ENCODE assay signal across 25 cellular contexts in the genomic region with DNA sequence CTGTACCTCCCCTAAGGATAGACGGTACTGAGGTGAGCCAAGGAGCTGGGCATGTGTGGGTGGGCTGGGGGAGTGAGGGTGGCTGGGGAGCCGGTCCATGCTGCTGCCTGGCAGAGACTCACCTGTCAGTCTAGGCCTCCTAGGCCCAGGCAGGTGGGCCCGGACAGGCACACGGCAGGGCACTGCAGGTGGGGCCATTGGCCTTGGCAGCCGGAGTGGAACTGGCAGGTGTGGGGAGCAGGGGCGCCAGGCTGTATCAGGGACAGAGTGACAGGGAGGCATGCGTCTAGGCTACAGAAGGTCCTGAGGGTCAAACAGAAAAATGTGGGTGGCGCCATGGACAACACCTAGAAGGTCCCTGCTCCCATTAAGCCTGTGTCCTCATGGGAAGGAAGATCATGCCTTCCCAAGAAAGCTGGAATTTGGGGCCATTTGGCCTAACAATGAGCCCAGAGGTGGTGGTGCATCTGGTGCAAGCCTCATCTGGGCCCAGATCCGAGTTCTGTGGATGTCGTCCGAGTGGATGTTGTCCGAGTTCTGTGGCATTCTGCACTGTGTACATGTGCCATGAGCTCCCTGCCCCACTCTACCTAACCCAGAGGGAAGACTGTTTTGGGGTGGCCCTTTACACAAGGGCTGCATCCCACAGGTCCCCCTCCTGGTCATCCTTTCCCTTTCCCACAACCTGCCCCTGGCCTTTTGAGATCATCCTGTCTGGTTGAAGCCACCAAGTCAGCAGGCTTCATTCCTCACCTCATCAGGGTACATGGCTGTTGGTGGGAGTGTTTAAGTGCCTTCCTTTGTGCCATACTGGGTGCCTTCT.
"Had no signal": no experiment of that assay in that cellular context is flagged by ENCODE, and none has a peak within 500 bp of the region (broad histone marks: within the 10 kb centered on the region; RNA-seq: fewer than 3 reads in every experiment).

No MANE protein-coding gene starts in this region.

- H3K36me3 ChIP-seq: MG63 had no signal

- H3K27ac ChIP-seq: brain microvascular endothelial cell, cardiac muscle cell had no signal

- H3K27me3 Mint-ChIP-seq: activated B cell treated with CpG ODN at 0.5 μM for 24 hours; activated CD4-positive, alpha-beta T cell treated with anti-CD3 and anti-CD28 coated beads, Interleukin-2, amount 10 ng/mL, durations not matched to agents 24 days and 14 days; activated CD8-positive, alpha-beta memory T cell treated with anti-CD3 and anti-CD28 coated beads, Interleukin-2, amount 10 ng/mL, durations not matched to agents 7 days and 5 days; activated naive CD4-positive, alpha-beta T cell treated with anti-CD3 and anti-CD28 coated beads, Interleukin-2, amount 10 ng/mL, durations not matched to agents 7 days and 5 days; activated naive CD8-positive, alpha-beta T cell treated with anti-CD3 and anti-CD28 coated beads for 36 hours; activated T-cell treated with anti-CD3 and anti-CD28 coated beads, Interleukin-2, amount 50 U/mL, for 24 hours; T-cell had no signal

- H3K27me3 ChIP-seq: brain microvascular endothelial cell, cardiac muscle cell, MG63 had no signal

- H3K27ac Mint-ChIP-seq: activated B cell treated with CpG ODN at 0.5 μM for 24 hours; activated CD4-positive, alpha-beta T cell treated with anti-CD3 and anti-CD28 coated beads, Interleukin-2, amount 10 ng/mL, durations not matched to agents 24 days and 14 days; activated CD8-positive, alpha-beta memory T cell treated with anti-CD3 and anti-CD28 coated beads, Interleukin-2, amount 10 ng/mL, durations not matched to agents 7 days and 5 days; activated naive CD4-positive, alpha-beta T cell treated with anti-CD3 and anti-CD28 coated beads, Interleukin-2, amount 10 ng/mL, durations not matched to agents 7 days and 5 days; activated naive CD8-positive, alpha-beta T cell treated with anti-CD3 and anti-CD28 coated beads for 36 hours; activated T-cell treated with anti-CD3 and anti-CD28 coated beads, Interleukin-2, amount 50 U/mL, for 24 hours; activated T-helper 1 cell treated with anti-CD3 and anti-CD28 coated beads, Interleukin-12 subunit alpha, Interleukin-12 subunit beta, Interleukin-2, Interleukin-4 antibody, amounts not matched to agents 30 ng/mL and 10 ng/mL and 1 ng/mL, durations not matched to agents 14 hours and 24 hours and 36 hours; T-cell had no signal

- H3K4me3 ChIP-seq: cardiac muscle cell, MG63 had no signal

- DNase-seq: activated B cell treated with CpG ODN at 0.5 μM for 24 hours; activated CD4-positive, alpha-beta T cell treated with anti-CD3 and anti-CD28 coated beads for 1 hour; activated CD4-positive, alpha-beta T cell treated with anti-CD3 and anti-CD28 coated beads, Interleukin-2, amount 10 ng/mL, durations not matched to agents 24 days and 14 days; activated CD4-positive, alpha-beta T cell treated with anti-CD3 and anti-CD28 coated beads, Interleukin-2, amount 50 U/mL, for 48 hours; activated CD8-positive, alpha-beta memory T cell treated with anti-CD3 and anti-CD28 coated beads, Interleukin-2, amount 10 ng/mL, durations not matched to agents 7 days and 5 days; activated gamma-delta T cell treated with Interleukin-2 at 50 U/mL for 16 hours; activated naive CD4-positive, alpha-beta T cell treated with anti-CD3 and anti-CD28 coated beads, Interleukin-2, amount 10 ng/mL, durations not matched to agents 7 days and 5 days; activated naive CD8-positive, alpha-beta T cell treated with anti-CD3 and anti-CD28 coated beads for 36 hours; brain microvascular endothelial cell; MG63; MV-4-11; NCI-H1105; NCI-H1436; NCI-H187; NCI-H2081; NCI-H446 treated with DMSO at 0.1 percent for 48 hours; NCI-H526; PC-3; SHP77 treated with DMSO at 0.1 percent for 48 hours; T-cell; T-helper 2 cell; T1000 had no signal

- H3K9me3 Mint-ChIP-seq: activated B cell treated with CpG ODN at 0.5 μM for 24 hours; activated CD4-positive, alpha-beta T cell treated with anti-CD3 and anti-CD28 coated beads, Interleukin-2, amount 10 ng/mL, durations not matched to agents 24 days and 14 days; activated naive CD8-positive, alpha-beta T cell treated with anti-CD3 and anti-CD28 coated beads for 36 hours; activated T-cell treated with anti-CD3 and anti-CD28 coated beads, Interleukin-2, amount 50 U/mL, for 24 hours; activated T-helper 1 cell treated with anti-CD3 and anti-CD28 coated beads, Interleukin-12 subunit alpha, Interleukin-12 subunit beta, Interleukin-2, Interleukin-4 antibody, amounts not matched to agents 30 ng/mL and 10 ng/mL and 1 ng/mL, durations not matched to agents 14 hours and 24 hours and 36 hours; T-cell had no signal

- H3K4me3 Mint-ChIP-seq: activated B cell treated with CpG ODN at 0.5 μM for 24 hours; activated CD4-positive, alpha-beta T cell treated with anti-CD3 and anti-CD28 coated beads, Interleukin-2, amount 10 ng/mL, durations not matched to agents 24 days and 14 days; activated CD8-positive, alpha-beta memory T cell treated with anti-CD3 and anti-CD28 coated beads, Interleukin-2, amount 10 ng/mL, durations not matched to agents 7 days and 5 days; activated naive CD4-positive, alpha-beta T cell treated with anti-CD3 and anti-CD28 coated beads, Interleukin-2, amount 10 ng/mL, durations not matched to agents 7 days and 5 days; activated naive CD8-positive, alpha-beta T cell treated with anti-CD3 and anti-CD28 coated beads for 36 hours; activated T-cell treated with anti-CD3 and anti-CD28 coated beads, Interleukin-2, amount 50 U/mL, for 24 hours; activated T-helper 1 cell treated with anti-CD3 and anti-CD28 coated beads, Interleukin-12 subunit alpha, Interleukin-12 subunit beta, Interleukin-2, Interleukin-4 antibody, amounts not matched to agents 30 ng/mL and 10 ng/mL and 1 ng/mL, durations not matched to agents 14 hours and 24 hours and 36 hours; T-cell had no signal

- H3K36me3 Mint-ChIP-seq: activated CD8-positive, alpha-beta memory T cell treated with anti-CD3 and anti-CD28 coated beads, Interleukin-2, amount 10 ng/mL, durations not matched to agents 7 days and 5 days; activated naive CD4-positive, alpha-beta T cell treated with anti-CD3 and anti-CD28 coated beads, Interleukin-2, amount 10 ng/mL, durations not matched to agents 7 days and 5 days; activated naive CD8-positive, alpha-beta T cell treated with anti-CD3 and anti-CD28 coated beads for 36 hours; T-cell had no signal

- H3K4me1 Mint-ChIP-seq: activated B cell treated with CpG ODN at 0.5 μM for 24 hours; activated CD4-positive, alpha-beta T cell treated with anti-CD3 and anti-CD28 coated beads, Interleukin-2, amount 10 ng/mL, durations not matched to agents 24 days and 14 days; activated CD8-positive, alpha-beta memory T cell treated with anti-CD3 and anti-CD28 coated beads, Interleukin-2, amount 10 ng/mL, durations not matched to agents 7 days and 5 days; activated naive CD4-positive, alpha-beta T cell treated with anti-CD3 and anti-CD28 coated beads, Interleukin-2, amount 10 ng/mL, durations not matched to agents 7 days and 5 days; activated naive CD8-positive, alpha-beta T cell treated with anti-CD3 and anti-CD28 coated beads for 36 hours; T-cell had no signal

- ATAC-seq: activated CD8-positive, alpha-beta memory T cell treated with anti-CD3 and anti-CD28 coated beads, Interleukin-2, amount 10 ng/mL, durations not matched to agents 7 days and 5 days; PC-3; T-cell had no signal

- H3K9me3 ChIP-seq: MG63 had no signal
